ENCODE assay signal across 18 cellular contexts in genomic region chr12:129083121-129083520, GRCh38.
"Had no signal": no experiment of that assay in that cellular context is flagged by ENCODE, and none has a peak within 500 bp of the region (broad histone marks: within the 10 kb centered on the region; RNA-seq: fewer than 3 reads in every experiment).

No MANE protein-coding gene starts in this region.

- DNase-seq: KBM-7, MV-4-11, NCI-H1048, NCI-H1105, NCI-H1417 treated with DMSO at 0.1 percent for 48 hours, NCI-H146, NCI-H1694 treated with DMSO at 0.1 percent for 48 hours, NCI-H1930, NCI-H2171, NCI-H226, NCI-H446, NCI-H510A treated with DMSO at 0.1 percent for 48 hours, NCI-H69, NCI-H774, Right ventricle myocardium superior, RPMI8226, T-helper 1 cell, T-helper 17 cell had no signal

- H3K4me1 Mint-ChIP-seq: T-helper 17 cell had no signal

- H3K27ac Mint-ChIP-seq: T-helper 17 cell had no signal

- H3K4me3 Mint-ChIP-seq: T-helper 17 cell had no signal

- H3K27me3 Mint-ChIP-seq: T-helper 17 cell had no signal
